ENCODE assay signal across 1 cellular context in genomic region chr3:32360514-32360869, GRCh38.
TF ChIP-seq lines count a peak whose summit lies in the region.

No MANE protein-coding gene starts in this region.

TF ChIP-seq in WTC11, 78 proteins besides CTCF, POLR2A, EP300 and RAD21 (continued from another document):
- no peak for TF ChIP-seq ARID4B (CRISPR knock-in tag; IDR thresholded peaks at IDR 0.05; ENCODE audit: borderline replicate concordance)
- TF ChIP-seq ESRRA (CRISPR knock-in tag; IDR thresholded peaks at IDR 0.05; ENCODE audit: borderline replicate concordance) = no peak
- no peak for TF ChIP-seq ZNF396 (CRISPR knock-in tag; IDR thresholded peaks at IDR 0.05; ENCODE audit: borderline replicate concordance)
- no peak for TF ChIP-seq SMAD3 (CRISPR knock-in tag; IDR thresholded peaks at IDR 0.05; ENCODE audit: borderline replicate concordance)
- TF ChIP-seq, protein P1, sequence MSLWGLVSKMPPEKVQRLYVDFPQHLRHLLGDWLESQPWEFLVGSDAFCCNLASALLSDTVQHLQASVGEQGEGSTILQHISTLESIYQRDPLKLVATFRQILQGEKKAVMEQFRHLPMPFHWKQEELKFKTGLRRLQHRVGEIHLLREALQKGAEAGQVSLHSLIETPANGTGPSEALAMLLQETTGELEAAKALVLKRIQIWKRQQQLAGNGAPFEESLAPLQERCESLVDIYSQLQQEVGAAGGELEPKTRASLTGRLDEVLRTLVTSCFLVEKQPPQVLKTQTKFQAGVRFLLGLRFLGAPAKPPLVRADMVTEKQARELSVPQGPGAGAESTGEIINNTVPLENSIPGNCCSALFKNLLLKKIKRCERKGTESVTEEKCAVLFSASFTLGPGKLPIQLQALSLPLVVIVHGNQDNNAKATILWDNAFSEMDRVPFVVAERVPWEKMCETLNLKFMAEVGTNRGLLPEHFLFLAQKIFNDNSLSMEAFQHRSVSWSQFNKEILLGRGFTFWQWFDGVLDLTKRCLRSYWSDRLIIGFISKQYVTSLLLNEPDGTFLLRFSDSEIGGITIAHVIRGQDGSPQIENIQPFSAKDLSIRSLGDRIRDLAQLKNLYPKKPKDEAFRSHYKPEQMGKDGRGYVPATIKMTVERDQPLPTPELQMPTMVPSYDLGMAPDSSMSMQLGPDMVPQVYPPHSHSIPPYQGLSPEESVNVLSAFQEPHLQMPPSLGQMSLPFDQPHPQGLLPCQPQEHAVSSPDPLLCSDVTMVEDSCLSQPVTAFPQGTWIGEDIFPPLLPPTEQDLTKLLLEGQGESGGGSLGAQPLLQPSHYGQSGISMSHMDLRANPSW (CRISPR knock-in tag; conservative IDR thresholded peaks at IDR 0.05; ENCODE audit: low read depth) = no peak
- TF ChIP-seq, protein P2, sequence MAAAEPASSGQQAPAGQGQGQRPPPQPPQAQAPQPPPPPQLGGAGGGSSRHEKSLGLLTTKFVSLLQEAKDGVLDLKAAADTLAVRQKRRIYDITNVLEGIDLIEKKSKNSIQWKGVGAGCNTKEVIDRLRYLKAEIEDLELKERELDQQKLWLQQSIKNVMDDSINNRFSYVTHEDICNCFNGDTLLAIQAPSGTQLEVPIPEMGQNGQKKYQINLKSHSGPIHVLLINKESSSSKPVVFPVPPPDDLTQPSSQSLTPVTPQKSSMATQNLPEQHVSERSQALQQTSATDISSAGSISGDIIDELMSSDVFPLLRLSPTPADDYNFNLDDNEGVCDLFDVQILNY (CRISPR knock-in tag; IDR thresholded peaks at IDR 0.05) = no peak
- TF ChIP-seq OVOL2 (CRISPR knock-in tag; IDR thresholded peaks at IDR 0.05; ENCODE audit: borderline replicate concordance) = no peak
- TF ChIP-seq ZNF671 (CRISPR knock-in tag; IDR thresholded peaks at IDR 0.05) = no peak
- TF ChIP-seq GRHL2 (CRISPR knock-in tag; IDR thresholded peaks at IDR 0.05; ENCODE audit: insufficient replicate concordance, severe bottlenecking) = no peak
- TF ChIP-seq ZNF219 (CRISPR knock-in tag; IDR thresholded peaks at IDR 0.05; ENCODE audit: borderline replicate concordance) = no peak
- no peak for TF ChIP-seq JAZF1 (CRISPR knock-in tag; IDR thresholded peaks at IDR 0.05)
- no peak for TF ChIP-seq MAX (CRISPR knock-in tag; IDR thresholded peaks at IDR 0.05)
- no peak for TF ChIP-seq IRF2 (CRISPR knock-in tag; IDR thresholded peaks at IDR 0.05; ENCODE audit: borderline replicate concordance, low read depth)
- TF ChIP-seq ELF4 (CRISPR knock-in tag; IDR thresholded peaks at IDR 0.05; ENCODE audit: low read depth) = no peak
- TF ChIP-seq, protein P3, sequence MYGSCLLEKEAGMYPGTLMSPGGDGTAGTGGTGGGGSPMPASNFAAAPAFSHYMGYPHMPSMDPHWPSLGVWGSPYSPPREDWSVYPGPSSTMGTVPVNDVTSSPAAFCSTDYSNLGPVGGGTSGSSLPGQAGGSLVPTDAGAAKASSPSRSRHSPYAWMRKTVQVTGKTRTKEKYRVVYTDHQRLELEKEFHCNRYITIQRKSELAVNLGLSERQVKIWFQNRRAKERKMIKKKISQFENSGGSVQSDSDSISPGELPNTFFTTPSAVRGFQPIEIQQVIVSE (CRISPR knock-in tag; IDR thresholded peaks at IDR 0.05; ENCODE audit: borderline replicate concordance) = no peak
